Comparison of ENCODE assay signal across 8 cellular contexts in the genomic region with DNA sequence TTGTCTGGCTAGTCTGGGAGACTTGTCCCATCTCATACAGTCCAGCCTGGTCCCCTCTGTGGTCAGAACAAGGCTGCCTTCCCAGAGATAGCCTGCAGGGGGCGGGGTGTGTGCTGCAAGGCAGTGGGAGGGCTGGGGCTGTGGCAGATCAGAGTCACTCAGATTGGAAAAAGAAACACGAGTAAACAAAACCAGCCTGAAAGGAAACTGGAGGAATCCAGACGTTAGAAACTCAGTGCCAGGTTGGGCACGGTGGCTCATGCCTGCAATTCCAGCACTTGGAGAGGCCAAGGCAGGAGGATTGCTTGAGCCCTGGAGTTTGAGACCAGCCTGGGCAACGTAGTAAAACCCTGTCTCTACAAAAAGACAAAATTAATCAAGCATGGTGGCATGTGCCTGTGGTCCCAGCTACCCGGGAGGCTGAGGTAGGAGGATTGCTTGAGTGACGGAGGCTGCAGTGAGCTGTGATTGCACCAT.
DNase-seq lines count a peak whose midpoint lies in the region; ATAC-seq and TF ChIP-seq lines count a peak whose summit lies in the region.

No MANE protein-coding gene starts in this region.

- DNase-seq in AG04449 (ENCODE audit: low read depth, low spot score) (no peak), GM13977 (ENCODE audit: low spot score) (peak; percentile 84), NCI-H2227 (lab: John Stamatoyannopoulos, UW; ENCODE audit: unreplicated experiment) (peak; percentile 68), cerebellar cortex (ENCODE audit: low spot score) (peak; percentile 78), left kidney (ENCODE audit: low read depth, low spot score) (peak; percentile 89)
- DNase-seq in stimulated activated CD4-positive, alpha-beta T cell treated with anti-CD3 and anti-CD28 coated beads, Interleukin-4, amount 100 ng/mL, for 24 hours: peak; percentile 80

- ATAC-seq in activated CD4-positive, CD25-positive, alpha-beta regulatory T cell treated with anti-CD3 and anti-CD28 coated beads, Interleukin-2, amount 50 U/mL, for 24 hours: peak; percentile 62 to 69
- ATAC-seq in GM18505 (IDR thresholded peaks at IDR 0.05; ENCODE audit: unreplicated experiment): no peak

- in situ Hi-C loops in GM13977 (cut with MboI; ENCODE audit: low pct_unique_long_range_greater_than_20kb, low sequenced_read_pairs, unreplicated experiment): no loop called here

- H3K4me3 ChIP-seq in AG04449 (ENCODE audit: low read depth, low read length): no peak overlapping the region

- CTCF ChIA-PET in AG04449 (lab: Yijun Ruan, JAX): interaction anchor here (0.8 to 23.3 kb wide), 32 partner anchors 9 to 395 kb away, joined by 3 to 584 read pairs (median 6); a partner anchor contains a TSS

- no peak for TF ChIP-seq POLR2A in GM18505 (IDR thresholded peaks at IDR 0.05; ENCODE audit: borderline replicate concordance, extremely low read depth, insufficient read depth, insufficient read length)

- POLR2A ChIA-PET in AG04449 (lab: Yijun Ruan, JAX): no interaction called here

- TF ChIP-seq CTCF in AG04449 (IDR thresholded peaks at IDR 0.05; ENCODE audit: insufficient read depth, low read length, missing control alignments) (peak; percentile 93), GM13977 (IDR thresholded peaks at IDR 0.05; ENCODE audit: extremely low read depth, insufficient read depth, missing control alignments) (peak; percentile 80)
